In the genomic region with DNA sequence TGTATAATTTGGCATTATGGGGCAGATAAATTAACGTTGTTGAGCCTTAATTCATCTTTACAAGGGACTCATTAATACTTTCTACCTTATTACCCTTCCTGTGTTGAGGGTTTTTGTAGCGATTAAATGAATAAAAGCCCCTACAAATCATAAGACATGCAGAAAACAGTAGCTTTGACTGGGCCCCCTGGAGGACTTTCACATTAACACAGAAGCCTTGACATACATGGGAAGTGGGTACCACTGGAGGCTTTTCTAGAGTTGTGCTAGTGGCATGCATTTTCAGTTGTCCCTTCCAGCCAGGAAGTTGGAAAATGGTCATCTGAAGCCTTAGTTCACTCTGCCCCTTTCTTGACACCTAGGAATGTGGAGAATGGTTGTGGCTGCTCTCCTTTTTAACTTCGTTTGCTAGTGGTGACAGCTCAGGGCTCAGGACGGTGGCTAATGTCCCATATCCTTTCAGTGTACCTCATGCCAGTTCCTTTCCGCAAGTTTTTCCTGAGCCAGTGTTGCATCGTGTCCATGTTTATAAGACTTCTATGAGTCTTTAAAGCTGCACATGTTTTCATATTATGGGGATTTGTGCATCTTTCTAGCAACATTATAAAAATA, we compare ENCODE assay signal across 2 cellular contexts.
TF ChIP-seq lines count a peak whose summit lies in the region.

No MANE protein-coding gene starts in this region.

TF ChIP-seq in HEK293T, 16 proteins besides CTCF, POLR2A, EP300 and RAD21:
- TF ChIP-seq ELF4 (IDR thresholded peaks at IDR 0.05) (no peak), FOXA1 (IDR thresholded peaks at IDR 0.05) (no peak), ZNF384 (IDR thresholded peaks at IDR 0.05) (no peak), NFRKB (IDR thresholded peaks at IDR 0.05) (no peak), SP1 (IDR thresholded peaks at IDR 0.05) (no peak), BHLHE40 (IDR thresholded peaks at IDR 0.05; ENCODE audit: borderline replicate concordance) (no peak)

TF ChIP-seq in SK-N-SH, 30 proteins besides CTCF, POLR2A, EP300 and RAD21:
- no peak for TF ChIP-seq JUND (IDR thresholded peaks at IDR 0.05)
- no peak for TF ChIP-seq FOSL2 (IDR thresholded peaks at IDR 0.05; ENCODE audit: borderline replicate concordance, low read depth)
- TF ChIP-seq ELF1 (IDR thresholded peaks at IDR 0.05): no peak
- TF ChIP-seq FOXM1 (IDR thresholded peaks at IDR 0.05; ENCODE audit: low read depth): no peak
- no peak for TF ChIP-seq SIN3A (IDR thresholded peaks at IDR 0.05; ENCODE audit: borderline replicate concordance, low read depth, low read length)
- TF ChIP-seq, protein P1, sequence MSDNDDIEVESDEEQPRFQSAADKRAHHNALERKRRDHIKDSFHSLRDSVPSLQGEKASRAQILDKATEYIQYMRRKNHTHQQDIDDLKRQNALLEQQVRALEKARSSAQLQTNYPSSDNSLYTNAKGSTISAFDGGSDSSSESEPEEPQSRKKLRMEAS (IDR thresholded peaks at IDR 0.05; ENCODE audit: low read depth): no peak
- TF ChIP-seq, protein P2, sequence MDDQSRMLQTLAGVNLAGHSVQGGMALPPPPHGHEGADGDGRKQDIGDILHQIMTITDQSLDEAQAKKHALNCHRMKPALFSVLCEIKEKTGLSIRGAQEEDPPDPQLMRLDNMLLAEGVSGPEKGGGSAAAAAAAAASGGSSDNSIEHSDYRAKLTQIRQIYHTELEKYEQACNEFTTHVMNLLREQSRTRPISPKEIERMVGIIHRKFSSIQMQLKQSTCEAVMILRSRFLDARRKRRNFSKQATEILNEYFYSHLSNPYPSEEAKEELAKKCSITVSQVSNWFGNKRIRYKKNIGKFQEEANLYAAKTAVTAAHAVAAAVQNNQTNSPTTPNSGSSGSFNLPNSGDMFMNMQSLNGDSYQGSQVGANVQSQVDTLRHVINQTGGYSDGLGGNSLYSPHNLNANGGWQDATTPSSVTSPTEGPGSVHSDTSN (IDR thresholded peaks at IDR 0.05): no peak
